ENCODE assay signal across 9 cellular contexts in the genomic region with DNA sequence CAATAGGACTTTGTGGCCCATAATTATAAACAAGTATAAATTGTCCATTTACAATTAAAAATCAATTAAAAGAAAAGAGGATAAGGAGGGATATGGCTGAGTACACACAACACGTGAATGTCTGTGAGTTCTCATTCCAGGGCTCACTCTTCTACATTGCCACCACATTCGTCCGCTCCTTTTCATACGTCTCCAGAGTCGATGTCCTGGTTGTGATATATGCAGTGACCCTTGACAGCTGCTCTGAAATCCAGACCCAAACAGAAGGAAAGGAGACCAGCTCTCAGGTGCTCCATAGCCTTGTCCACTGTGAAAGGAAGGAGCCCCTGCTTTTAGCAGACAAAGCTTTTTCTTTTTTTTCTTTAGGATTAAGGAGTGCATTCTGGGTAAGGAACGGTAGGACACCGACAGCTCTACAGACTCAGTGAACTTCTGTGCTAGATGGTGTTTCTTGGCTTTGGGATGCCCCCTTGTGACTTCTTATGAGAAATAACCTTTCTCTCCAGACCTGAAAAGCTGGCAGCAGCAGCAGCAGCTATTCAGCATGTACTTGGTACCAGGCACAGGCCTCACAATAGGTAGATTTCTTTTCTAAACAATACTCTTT. TPM values are rescaled to one million over a fixed set of nuclear protein-coding genes. Genes with fewer than 3 reads are reported as not detected.
A peak's percentile ranks its signal among the peaks of the same experiment; 100 is the strongest.
DNase-seq lines count a peak whose midpoint lies in the region; ATAC-seq and TF ChIP-seq lines count a peak whose summit lies in the region.
"Had no signal": no experiment of that assay in that cellular context is flagged by ENCODE, and none has a peak within 500 bp of the region (broad histone marks: within the 10 kb centered on the region; RNA-seq: fewer than 3 reads in every experiment).

No MANE protein-coding gene starts in this region.

- intact Hi-C loops in Right ventricle myocardium inferior (cut with DNase I) = no loop called here

- peak; percentile 74 to 86 for DNase-seq in cardiac muscle cell (ENCODE audit: low read depth in 1 of 2, low spot score in 1 of 2)
- DNase-seq in Right ventricle myocardium inferior (ENCODE audit: missing footprints) = no peak
- DNase-seq in NCI-H1092 treated with DMSO at 0.1 percent for 48 hours (lab: John Stamatoyannopoulos, UW) = peak; percentile 30
- DNase-seq in SKM-1 treated with dmso at 0.1 percent for 144 hours (lab: John Stamatoyannopoulos, UW; ENCODE audit: unreplicated experiment) = peak; percentile 24
- peak; percentile 47 for DNase-seq in foreskin melanocyte
- no peak for DNase-seq in progenitor cell of endocrine pancreas (ENCODE audit: low spot score, unreplicated experiment)

- H3K27ac Mint-ChIP-seq in progenitor cell of endocrine pancreas = no peak overlapping the region
- H3K27ac Mint-ChIP-seq: dendritic cell treated with granulocyte-macrophage colony-stimulating factor and Interleukin-4, amounts not matched to agents 40 ng/mL and 50 ng/mL, for 4 days had no signal

- no peaks in the 10 kb centered on the region for H3K27me3 ChIP-seq in cardiac muscle cell

- no peaks in the 10 kb centered on the region for H3K4me1 ChIP-seq in cardiac muscle cell (ENCODE audit: low read depth)

- H3K9me3 ChIP-seq in cardiac muscle cell (ENCODE audit: low read depth) = no peaks in the 10 kb centered on the region

- no peak overlapping the region for H3K4me3 ChIP-seq in cardiac muscle cell

- no peak overlapping the region for H3K4me3 Mint-ChIP-seq in progenitor cell of endocrine pancreas (ENCODE audit: low read depth)
- H3K4me3 Mint-ChIP-seq: dendritic cell treated with granulocyte-macrophage colony-stimulating factor and Interleukin-4, amounts not matched to agents 40 ng/mL and 50 ng/mL, for 4 days had no signal

- H3K9me3 Mint-ChIP-seq in progenitor cell of endocrine pancreas (ENCODE audit: low read depth) = no peaks in the 10 kb centered on the region
- H3K9me3 Mint-ChIP-seq: dendritic cell treated with granulocyte-macrophage colony-stimulating factor and Interleukin-4, amounts not matched to agents 40 ng/mL and 50 ng/mL, for 4 days had no signal

- TF ChIP-seq CTCF in cardiac muscle cell (IDR thresholded peaks at IDR 0.05; ENCODE audit: low read depth, low read length) (peak; percentile 51), progenitor cell of endocrine pancreas (IDR thresholded peaks at IDR 0.05; ENCODE audit: unreplicated experiment) (peak; percentile 49)

- peaks cover 20% of the 10 kb centered on the region for H3K36me3 Mint-ChIP-seq in progenitor cell of endocrine pancreas (ENCODE audit: insufficient read depth)

- H3K36me3 ChIP-seq in cardiac muscle cell = peaks cover 27% of the 10 kb centered on the region

- H3K27ac ChIP-seq in cardiac muscle cell = peak overlapping the region; percentile 47

- ATAC-seq in Right ventricle myocardium inferior = no peak
- ATAC-seq in GM19452 (IDR thresholded peaks at IDR 0.05; ENCODE audit: unreplicated experiment) = no peak
- no peak for ATAC-seq in GM21447 (IDR thresholded peaks at IDR 0.05; ENCODE audit: unreplicated experiment)

- H3K27me3 Mint-ChIP-seq in progenitor cell of endocrine pancreas = no peaks in the 10 kb centered on the region
- H3K27me3 Mint-ChIP-seq: dendritic cell treated with granulocyte-macrophage colony-stimulating factor and Interleukin-4, amounts not matched to agents 40 ng/mL and 50 ng/mL, for 4 days had no signal

- no peaks in the 10 kb centered on the region for H3K4me1 Mint-ChIP-seq in progenitor cell of endocrine pancreas (ENCODE audit: low read depth)

RNA-seq across cellular contexts. Expression of a gene that starts 19.7 kb away (rescaled TPM):
- total RNA-seq in cardiac muscle cell (0.24 and 0.28 TPM in 2 replicates), Right ventricle myocardium inferior (not detected), progenitor cell of endocrine pancreas (1.1 and 1.4 TPM in 2 replicates)
- 0.25 TPM in 1 of 2 replicates, not detected in the other for polyA plus RNA-seq in cardiac muscle cell

RNA-seq across cellular contexts. Expression of a gene that starts 51.5 kb away (rescaled TPM):
- total RNA-seq in cardiac muscle cell = 4.7 and 25.9 TPM in 2 replicates
- 34.8 and 57.8 TPM in 2 replicates for polyA plus RNA-seq in cardiac muscle cell
- 36.4 TPM for total RNA-seq in Right ventricle myocardium inferior
- total RNA-seq in progenitor cell of endocrine pancreas = 89.9 and 103 TPM in 2 replicates

RNA-seq across cellular contexts. Expression of a gene that starts 54.3 kb away (rescaled TPM):
- 40.8 and 63.9 TPM in 2 replicates for total RNA-seq in cardiac muscle cell
- polyA plus RNA-seq in cardiac muscle cell = 97.2 and 99.3 TPM in 2 replicates
- total RNA-seq in Right ventricle myocardium inferior = 10.7 TPM
- total RNA-seq in progenitor cell of endocrine pancreas = 29.3 and 30.8 TPM in 2 replicates

RNA-seq across cellular contexts. Expression of a gene that starts 54.5 kb away (rescaled TPM):
- total RNA-seq in cardiac muscle cell (113 and 147 TPM in 2 replicates), Right ventricle myocardium inferior (51.2 TPM), progenitor cell of endocrine pancreas (71.3 and 75.8 TPM in 2 replicates)
- 106 and 114 TPM in 2 replicates for polyA plus RNA-seq in cardiac muscle cell

Comparison
In these comparisons a context has a peak if more than half of its experiments do, and no peak if none do; other contexts are left out.
1. DNase-seq: peak in cardiac muscle cell (2 of 2), NCI-H1092 treated with DMSO at 0.1 percent for 48 hours (single experiment), SKM-1 treated with dmso at 0.1 percent for 144 hours (single experiment) and foreskin melanocyte (single experiment); none in Right ventricle myocardium inferior (single experiment) and progenitor cell of endocrine pancreas (single experiment).